Comparison of ENCODE assay signal across 10 cellular contexts in the genomic region with DNA sequence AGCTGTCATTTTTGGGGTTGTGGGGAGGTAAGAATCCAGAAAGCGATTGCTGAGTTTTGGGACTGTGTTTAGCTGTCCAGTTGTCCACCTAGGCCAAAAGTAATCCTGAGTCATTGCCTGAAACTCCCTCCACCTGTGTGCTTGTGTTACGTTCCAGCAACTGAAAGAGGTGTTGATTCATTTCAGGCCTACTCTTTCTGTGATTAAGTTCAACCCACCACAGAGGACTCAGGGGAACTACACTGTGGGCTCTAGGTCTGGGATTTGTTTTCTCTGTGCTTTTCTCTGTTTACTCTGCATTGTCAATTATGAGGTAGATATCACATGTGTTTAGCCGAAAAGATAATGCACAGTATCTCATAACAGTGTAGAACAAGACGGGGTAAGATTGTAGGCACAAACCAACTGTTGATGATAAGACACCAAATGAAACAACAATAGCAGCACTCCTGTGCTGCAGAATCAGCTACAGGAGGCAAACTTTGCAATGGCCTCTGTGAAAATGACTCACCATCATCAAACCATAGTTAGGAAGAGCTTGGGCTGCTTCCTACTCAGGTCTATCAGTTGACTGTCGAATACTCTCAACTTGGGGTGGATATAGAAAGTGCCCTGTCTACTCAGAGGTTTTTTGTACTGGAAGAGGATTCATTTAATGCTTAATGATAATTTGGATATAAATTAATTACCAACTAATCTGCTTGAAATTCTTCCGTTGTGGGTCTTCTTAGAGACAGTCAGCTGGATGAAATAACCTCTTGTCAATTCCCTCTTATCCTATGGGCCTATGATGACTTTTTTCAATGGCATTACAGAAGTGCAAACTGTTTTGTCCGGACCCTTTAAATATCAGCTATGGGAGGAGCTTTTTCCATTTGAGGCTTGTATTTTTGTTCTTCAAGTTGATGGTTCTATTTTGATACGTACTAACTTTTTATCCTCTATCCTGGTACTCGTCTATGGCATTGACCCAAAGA.
A peak's percentile ranks its signal among the peaks of the same experiment; 100 is the strongest.
DNase-seq lines count a peak whose midpoint lies in the region; ATAC-seq, FAIRE-seq and TF ChIP-seq lines count a peak whose summit lies in the region.
"Had no signal": no experiment of that assay in that cellular context is flagged by ENCODE, and none has a peak within 500 bp of the region (broad histone marks: within the 10 kb centered on the region; RNA-seq: fewer than 3 reads in every experiment).

No MANE protein-coding gene starts in this region.

- no peak for ATAC-seq in HepG2
- ATAC-seq in right lobe of liver, result no peak
- peak; percentile 97 for ATAC-seq in HG02588 (IDR thresholded peaks at IDR 0.05; ENCODE audit: unreplicated experiment)
- peak; percentile 95 for ATAC-seq in HG03439 (IDR thresholded peaks at IDR 0.05; ENCODE audit: unreplicated experiment)

- no peak overlapping the region for H3K4me2 ChIP-seq in HepG2 (ENCODE audit: low read depth, low read length)

- no peak for TF ChIP-seq CTCF in HepG2 (CRISPR knock-in tag; IDR thresholded peaks at IDR 0.05)
- no peak for TF ChIP-seq CTCF in right lobe of liver (IDR thresholded peaks at IDR 0.05)

- POLR2A ChIA-PET in HepG2 (lab: Yijun Ruan, JAX), result interaction anchor here (1.1 kb wide), 1 partner anchor 43 kb away, joined by 3 read pairs; no protein-coding TSS in a partner anchor

- H3K4me1 ChIP-seq in HepG2 (ENCODE audit: insufficient read depth, low read length) (no peaks in the 10 kb centered on the region), right lobe of liver (no peaks in the 10 kb centered on the region)

- H3K36me3 ChIP-seq in HepG2 (replicated peaks in 1 of 2; ENCODE audit: control insufficient read depth in 1 of 2, insufficient read depth in 2 of 2, low read length in 2 of 2), result no peaks in the 10 kb centered on the region
- H3K36me3 ChIP-seq in right lobe of liver, result no peaks in the 10 kb centered on the region

- in situ Hi-C loops in HepG2 (cut with HindIII; ENCODE audit: extremely low pct_ligation_motif_present, low pct_unique_long_range_greater_than_20kb), result no loop called here

- DNase-seq in HepG2 (ENCODE audit: low spot score) (no peak), right lobe of liver (no peak), NCI-H2081 (lab: John Stamatoyannopoulos, UW) (no peak), putamen (ENCODE audit: low spot score) (no peak), NCI-H146 (lab: John Stamatoyannopoulos, UW) (no peak)
- DNase-seq in stimulated activated CD4-positive, alpha-beta T cell treated with anti-CD3 and anti-CD28 coated beads, Interleukin-2, amount 100 ng/mL, for 24 hours, result no peak
- DNase-seq: NCI-H2171 had no signal

- H2AFZ ChIP-seq in HepG2 (ENCODE audit: low read length), result no peak overlapping the region

- FAIRE-seq in HepG2 (lab: Jason Lieb, UNC), result no peak
- FAIRE-seq: bronchial epithelial cell had no signal

- H3K9ac ChIP-seq in HepG2 (ENCODE audit: insufficient read depth, low read depth, low read length), result no peak overlapping the region

- no peak for TF ChIP-seq RAD21 in HepG2 (CRISPR knock-in tag; IDR thresholded peaks at IDR 0.05)

- TF ChIP-seq EP300 in HepG2 (IDR thresholded peaks at IDR 0.05; ENCODE audit: low read depth in 2 of 2, low read length in 2 of 2), result no peak
- TF ChIP-seq EP300 in HepG2 (CRISPR knock-in tag; IDR thresholded peaks at IDR 0.05; ENCODE audit: borderline replicate concordance), result no peak

- intact Hi-C loops in HepG2 (cut with micrococcal nuclease; ENCODE audit: unreplicated experiment), result no loop called here
- intact Hi-C loops in right lobe of liver (cut with DNase I), result no loop called here

- no peaks in the 10 kb centered on the region for H3K27me3 ChIP-seq in HepG2 (ENCODE audit: control insufficient read depth in 1 of 2, insufficient read depth in 2 of 2, low read length in 2 of 2)
- no peaks in the 10 kb centered on the region for H3K27me3 ChIP-seq in right lobe of liver

- H3K27ac ChIP-seq in HepG2 (ENCODE audit: extremely low read length, insufficient read depth, low read length) (no peak overlapping the region), right lobe of liver (no peak overlapping the region)

- H3K4me3 ChIP-seq in HepG2 (replicated peaks in 1 of 3; ENCODE audit: insufficient read depth in 1 of 3, low read depth in 2 of 3, low read length in 3 of 3) (no peak overlapping the region), right lobe of liver (no peak overlapping the region)

- TF ChIP-seq POLR2A in HepG2 (IDR thresholded peaks at IDR 0.05; ENCODE audit: insufficient read depth in 1 of 2, low read depth in 2 of 2, low read length in 2 of 2), result no peak
- no peak for TF ChIP-seq POLR2A in right lobe of liver (IDR thresholded peaks at IDR 0.05)

- no peaks in the 10 kb centered on the region for H3K79me2 ChIP-seq in HepG2 (ENCODE audit: insufficient read depth, low read length)

- CTCF ChIA-PET in HepG2 (lab: Yijun Ruan, JAX; ENCODE audit: low intra/inter-chr PET ratio, low total read pairs), result no interaction called here

- H3K9me3 ChIP-seq in HepG2 (ENCODE audit: low read length), result no peaks in the 10 kb centered on the region
- no peaks in the 10 kb centered on the region for H3K9me3 ChIP-seq in right lobe of liver

- no TSS peak for BruUV-seq in HepG2 (replicated peaks; lab: Mats Ljungman, UMichigan)

- WGBS in HepG2 (ENCODE audit: low lambda C conversion rate), result 61% methylated on average over 9 of the region's 9 CpGs
- WGBS in right lobe of liver (ENCODE audit: insufficient coverage, low coverage, low lambda C conversion rate, missing lambda C conversion rate), result 74% methylated on average over 9 of the region's 9 CpGs

- H4K20me1 ChIP-seq in HepG2 (ENCODE audit: insufficient read depth, low read length), result no peaks in the 10 kb centered on the region

TF ChIP-seq in HepG2, 621 proteins besides CTCF, POLR2A, EP300 and RAD21:
- TF ChIP-seq FOSL2 (CRISPR knock-in tag; IDR thresholded peaks at IDR 0.05) (peak; percentile 12; the same call in 1 of the 2 replicates), GABPB1 (CRISPR knock-in tag; IDR thresholded peaks at IDR 0.05) (no peak)

Comparison
In these comparisons a context has a peak if more than half of its experiments do, and no peak if none do; other contexts are left out.
1. ATAC-seq: peak in HG02588 (single experiment) and HG03439 (single experiment); none in HepG2 (single experiment) and right lobe of liver (0 of 4).